Comparison of ENCODE assay signal across 10 cellular contexts in genomic region chr1:9653783-9654517, GRCh38. TPM values are rescaled to one million over a fixed set of nuclear protein-coding genes. Genes with fewer than 3 reads are reported as not detected.
DNase-seq lines count a peak whose midpoint lies in the region; ATAC-seq, FAIRE-seq and TF ChIP-seq lines count a peak whose summit lies in the region.
"Had no signal": no experiment of that assay in that cellular context is flagged by ENCODE, and none has a peak within 500 bp of the region (broad histone marks: within the 10 kb centered on the region; RNA-seq: fewer than 3 reads in every experiment).

No MANE protein-coding gene starts in this region.

- H3K9me3 ChIP-seq in Peyer's patch = no peaks in the 10 kb centered on the region

- ATAC-seq in central memory CD8-positive, alpha-beta T cell (replicated peaks; ENCODE audit: extremely low read depth, poor library complexity, severe bottlenecking) = no peak
- peak; percentile 22 for ATAC-seq in stimulated activated effector memory CD8-positive, alpha-beta T cell treated with anti-CD3 and anti-CD28 coated beads, Interleukin-12 subunit alpha, Interleukin-12 subunit beta, amount 100 ng/mL, for 72 hours
- ATAC-seq in GM21367 (IDR thresholded peaks at IDR 0.05; ENCODE audit: unreplicated experiment) (no peak), GM21717 (IDR thresholded peaks at IDR 0.05; ENCODE audit: unreplicated experiment) (no peak)
- ATAC-seq: SK-N-SH treated with all-trans-retinoic acid at 6 μM for 48 hours had no signal

- peaks cover 0 to 12% of the 10 kb centered on the region in 2 donors for H3K27me3 ChIP-seq in Peyer's patch

- H3K27me3 Mint-ChIP-seq in central memory CD8-positive, alpha-beta T cell = no peaks in the 10 kb centered on the region

- H3K9me3 Mint-ChIP-seq in central memory CD8-positive, alpha-beta T cell = no peaks in the 10 kb centered on the region
- H3K9me3 Mint-ChIP-seq in stimulated activated effector memory CD8-positive, alpha-beta T cell treated with anti-CD3 and anti-CD28 coated beads, Interleukin-12 subunit alpha, Interleukin-12 subunit beta, amount 100 ng/mL, for 72 hours = no peaks in the 10 kb centered on the region

- H3K4me1 ChIP-seq in Peyer's patch = peaks cover 0 to 20% (median 13%) of the 10 kb centered on the region in 4 donors

- peak overlapping the region; percentile 48 to 97 (median 82) for H3K27ac ChIP-seq in Peyer's patch

- TF ChIP-seq POLR2A in GM12891 (IDR thresholded peaks at IDR 0.05; ENCODE audit: low read depth, low read length) (peak; percentile 6; the same call in 1 of the 2 replicates), Peyer's patch (IDR thresholded peaks at IDR 0.05) (no peak)

- H3K4me3 ChIP-seq in Peyer's patch = peak overlapping the region; percentile 18 to 96 (median 61)

- peak overlapping the region; percentile 94 for H3K4me3 Mint-ChIP-seq in central memory CD8-positive, alpha-beta T cell
- H3K4me3 Mint-ChIP-seq in stimulated activated effector memory CD8-positive, alpha-beta T cell treated with anti-CD3 and anti-CD28 coated beads, Interleukin-12 subunit alpha, Interleukin-12 subunit beta, amount 100 ng/mL, for 72 hours = peak overlapping the region; percentile 97

- DNase-seq in GM12891 (ENCODE audit: insufficient read length, low spot score) = no peak
- peak in 2 of 3 donors; percentile 57 to 58 for DNase-seq in Peyer's patch
- no peak for DNase-seq in central memory CD8-positive, alpha-beta T cell (ENCODE audit: low spot score in 2 of 2)
- DNase-seq in stimulated activated effector memory CD8-positive, alpha-beta T cell treated with anti-CD3 and anti-CD28 coated beads, Interleukin-12 subunit alpha, Interleukin-12 subunit beta, amount 100 ng/mL, for 72 hours (ENCODE audit: low spot score in 2 of 2) = peak in 1 of 2 donors; percentile 75
- no peak for DNase-seq in cerebellum (ENCODE audit: low spot score)
- no peak for DNase-seq in NCI-H510A (lab: John Stamatoyannopoulos, UW)
- DNase-seq: NCI-H1694 had no signal

- no peaks in the 10 kb centered on the region for H3K36me3 ChIP-seq in Peyer's patch

- H3K4me1 Mint-ChIP-seq in central memory CD8-positive, alpha-beta T cell = peaks cover 66% of the 10 kb centered on the region
- peaks cover 68% of the 10 kb centered on the region for H3K4me1 Mint-ChIP-seq in stimulated activated effector memory CD8-positive, alpha-beta T cell treated with anti-CD3 and anti-CD28 coated beads, Interleukin-12 subunit alpha, Interleukin-12 subunit beta, amount 100 ng/mL, for 72 hours

- no peak for TF ChIP-seq CTCF in Peyer's patch (IDR thresholded peaks at IDR 0.05)

- peaks cover 33% of the 10 kb centered on the region for H3K36me3 Mint-ChIP-seq in central memory CD8-positive, alpha-beta T cell (ENCODE audit: insufficient read depth)
- H3K36me3 Mint-ChIP-seq in stimulated activated effector memory CD8-positive, alpha-beta T cell treated with anti-CD3 and anti-CD28 coated beads, Interleukin-12 subunit alpha, Interleukin-12 subunit beta, amount 100 ng/mL, for 72 hours = peaks cover 73% of the 10 kb centered on the region

- peak overlapping the region; percentile 84 for H3K27ac Mint-ChIP-seq in central memory CD8-positive, alpha-beta T cell (ENCODE audit: low read depth)
- H3K27ac Mint-ChIP-seq in stimulated activated effector memory CD8-positive, alpha-beta T cell treated with anti-CD3 and anti-CD28 coated beads, Interleukin-12 subunit alpha, Interleukin-12 subunit beta, amount 100 ng/mL, for 72 hours = peak overlapping the region; percentile 95

- no peak for FAIRE-seq in GM12891 (lab: Jason Lieb, UNC)

TF ChIP-seq in GM12891, 5 proteins besides CTCF, POLR2A, EP300 and RAD21:
- no peak for TF ChIP-seq POLR2AphosphoS5 (IDR thresholded peaks at IDR 0.05; ENCODE audit: low read depth, low read length)
- TF ChIP-seq TAF1 (IDR thresholded peaks at IDR 0.05; ENCODE audit: low read depth, low read length) = no peak
- TF ChIP-seq SPI1 (IDR thresholded peaks at IDR 0.05; ENCODE audit: low read depth, low read length) = peak; percentile 20; the same call in 1 of the 2 replicates
TF ChIP-seq in GM12891: peak in this region for 1.

RNA-seq across cellular contexts. Expression of gene PIK3CD, which starts 2.4 kb away (rescaled TPM):
- 55.7 TPM for polyA plus RNA-seq in GM12891 (2012; ENCODE audit: low read depth, missing spikeins)
- total RNA-seq in Peyer's patch = 10 to 100 TPM in 2 of 4 donors, 1 to 10 TPM in 2; 2.8 to 34.7 (median 7.6) TPM
- total RNA-seq in cerebellum = 5.2 TPM

Comparison
In these comparisons a context has a peak if more than half of its experiments do, and no peak if none do; other contexts are left out.
1. DNase-seq: peak in Peyer's patch (2 of 3); none in GM12891 (single experiment), central memory CD8-positive, alpha-beta T cell (0 of 2), cerebellum (single experiment) and NCI-H510A (single experiment).